12 cellular contexts compared by ENCODE assay signal in genomic region chr9:91474656-91475055, GRCh38.
"Had no signal": no experiment of that assay in that cellular context is flagged by ENCODE, and none has a peak within 500 bp of the region (broad histone marks: within the 10 kb centered on the region; RNA-seq: fewer than 3 reads in every experiment).

No MANE protein-coding gene starts in this region.

- H3K4me1 ChIP-seq: colonic mucosa had no signal

- H3K27me3 ChIP-seq: colonic mucosa had no signal

- H3K36me3 ChIP-seq: colonic mucosa, left ventricle myocardium inferior had no signal

- H3K9me3 ChIP-seq: colonic mucosa, left ventricle myocardium inferior had no signal

- H3K27ac ChIP-seq: colonic mucosa, left ventricle myocardium inferior had no signal

- DNase-seq: activated CD4-positive, alpha-beta T cell treated with anti-CD3 and anti-CD28 coated beads for 4 hours; activated CD8-positive, alpha-beta memory T cell treated with anti-CD3 and anti-CD28 coated beads, Interleukin-2, amount 50 U/mL, for 48 hours; activated CD8-positive, alpha-beta T cell treated with anti-CD3 and anti-CD28 coated beads, Interleukin-2, amount 10 ng/mL, durations not matched to agents 7 days and 5 days; activated naive CD8-positive, alpha-beta T cell treated with anti-CD3 and anti-CD28 coated beads, Interleukin-2, amount 10 ng/mL, durations not matched to agents 7 days and 5 days; aorta; colonic mucosa; effector CD4-positive, alpha-beta T cell; islet precursor cell; left ventricle myocardium inferior; mesendoderm; occipital lobe; T-helper 1 cell had no signal

- H3K4me3 ChIP-seq: colonic mucosa, left ventricle myocardium inferior had no signal

- ATAC-seq: activated CD8-positive, alpha-beta T cell treated with anti-CD3 and anti-CD28 coated beads, Interleukin-2, amount 10 ng/mL, durations not matched to agents 7 days and 5 days had no signal
